ENCODE assay signal across 8 cellular contexts in the genomic region with DNA sequence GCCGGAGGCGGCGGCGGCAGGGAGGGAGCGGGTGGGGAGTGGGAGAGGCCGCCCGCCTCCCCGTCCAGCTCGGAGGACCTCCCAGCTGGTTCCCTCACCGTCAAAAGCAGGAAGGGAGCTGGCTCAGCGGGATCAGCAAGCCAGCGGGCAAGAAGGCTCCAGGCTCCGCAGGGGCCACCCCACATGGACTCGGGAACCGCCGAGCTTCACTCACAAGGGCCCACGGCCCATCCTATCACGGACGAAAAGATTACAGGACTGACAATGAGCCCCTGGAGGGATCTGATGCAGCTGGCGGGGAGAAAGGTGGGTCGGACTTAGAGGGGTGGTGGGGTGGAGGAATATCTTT.
A peak's percentile ranks its signal among the peaks of the same experiment; 100 is the strongest.
DNase-seq lines count a peak whose midpoint lies in the region; ATAC-seq and TF ChIP-seq lines count a peak whose summit lies in the region.
"Not testable (repeated sequence)": the region's sequence is repeated elsewhere in the genome, so short reads cannot be mapped to it uniquely, and the experiment has no call there.

No MANE protein-coding gene starts in this region.

- H3K9me2 ChIP-seq in HCT116 (ENCODE audit: insufficient read depth); hepatocyte (replicated peaks; ENCODE audit: insufficient read depth): not testable (repeated sequence)

- H4K8ac ChIP-seq in neuronal stem cell (ENCODE audit: low read depth, low read length), result not testable (repeated sequence)

- H2BK5ac ChIP-seq in neuronal stem cell (ENCODE audit: low read length), result not testable (repeated sequence)

- H3K14ac ChIP-seq in neuronal stem cell (ENCODE audit: low read length), result not testable (repeated sequence)

- intact Hi-C loops in HCT116 (cut with micrococcal nuclease), result not testable (repeated sequence)

- H4K20me1 ChIP-seq in HCT116 (ENCODE audit: insufficient read depth); hepatocyte (ENCODE audit: insufficient read depth, poor library complexity, severe bottlenecking): not testable (repeated sequence)

- H3K4me1 ChIP-seq in HCT116 (ENCODE audit: control insufficient read depth in 1 of 2, insufficient read depth in 2 of 2, low read length in 2 of 2); hepatocyte (ENCODE audit: insufficient read depth); neuronal stem cell (ENCODE audit: control insufficient read depth in 2 of 2, insufficient read depth in 1 of 2, low read depth in 1 of 2, low read length in 2 of 2); thoracic aorta (ENCODE audit: control insufficient read depth in 1 of 2, low read depth in 2 of 2): not testable (repeated sequence)

- not testable (repeated sequence) for H3K27me3 ChIP-seq in HCT116 (ENCODE audit: insufficient read depth, low read length); hepatocyte; neuronal stem cell (ENCODE audit: control insufficient read depth in 3 of 3, insufficient read depth in 3 of 3, low read depth in 1 of 3, low read length in 3 of 3); thoracic aorta (replicated peaks; ENCODE audit: insufficient read depth)

- not testable (repeated sequence) for H3K27ac ChIP-seq in HCT116 (ENCODE audit: low read depth, low read length); neuronal stem cell (replicated peaks; ENCODE audit: low read length); thoracic aorta
- H3K27ac ChIP-seq in hepatocyte, result peak overlapping the region; percentile 73

- not testable (repeated sequence) for H3K79me2 ChIP-seq in HCT116 (ENCODE audit: insufficient read depth, low read length); hepatocyte

- not testable (repeated sequence) for TF ChIP-seq POLR2A in HCT116 (IDR thresholded peaks at IDR 0.05; ENCODE audit: borderline replicate concordance, extremely low read depth, insufficient read depth, insufficient read length)

- CTCF ChIA-PET in HCT116 (lab: Charles Lee), result not testable (repeated sequence)

- H4K91ac ChIP-seq in neuronal stem cell (ENCODE audit: low read depth, low read length, poor library complexity), result not testable (repeated sequence)

- H2BK15ac ChIP-seq in neuronal stem cell (ENCODE audit: low read length), result not testable (repeated sequence)

- peak; percentile 56 for ATAC-seq in HCT116
- not testable (repeated sequence) for ATAC-seq in thoracic aorta (ENCODE audit: insufficient number of reproducible peaks, low FRiP score, low read depth)

- H2AFZ ChIP-seq in HCT116 (ENCODE audit: low read depth, low read length, poor library complexity, severe bottlenecking); hepatocyte: not testable (repeated sequence)
- peak overlapping the region; percentile 72 for H2AFZ ChIP-seq in neuronal stem cell (ENCODE audit: low read length)

- TF ChIP-seq CTCF in HCT116 (IDR thresholded peaks at IDR 0.05 in 2 of 3, conservative IDR thresholded peaks at IDR 0.05 in 1 of 3; ENCODE audit: borderline replicate concordance in 1 of 3, insufficient read depth in 1 of 3, low read depth in 2 of 3, low read length in 2 of 3); LNCaP clone FGC (IDR thresholded peaks at IDR 0.05; ENCODE audit: control insufficient read depth, extremely low read depth, insufficient read depth); choroid plexus epithelial cell (conservative IDR thresholded peaks at IDR 0.05; ENCODE audit: low read depth, low read length); hepatocyte (IDR thresholded peaks at IDR 0.05; ENCODE audit: poor library complexity); thoracic aorta (IDR thresholded peaks at IDR 0.05): not testable (repeated sequence)

- not testable (repeated sequence) for BruUV-seq in HCT116 (replicated peaks; lab: Mats Ljungman, UMichigan)

- POLR2A ChIA-PET in HCT116 (lab: Charles Lee), result not testable (repeated sequence)

- not testable (repeated sequence) for H2AK5ac ChIP-seq in neuronal stem cell (ENCODE audit: low read depth, low read length)

- H3K9ac ChIP-seq in HCT116 (ENCODE audit: low read length), result 0 out of 2 replicates have a peak overlapping the region, but pooled peaks have one; percentile 20
- H3K9ac ChIP-seq in neuronal stem cell (ENCODE audit: low read depth, low read length, poor library complexity), result not testable (repeated sequence)

- RAD21 ChIA-PET in HCT116 (lab: Charles Lee; ENCODE audit: low non-redundant PET in 1 of 2, low total read pairs in 2 of 2, uncharacterized antibody in 2 of 2, unreplicated experiment in 2 of 2), result not testable (repeated sequence)

- H3K9me3 ChIP-seq in HCT116 (ENCODE audit: control insufficient read depth in 1 of 2, insufficient read depth in 1 of 2, low read depth in 1 of 2, low read length in 2 of 2); hepatocyte (ENCODE audit: low read depth); neuronal stem cell (replicated peaks in 1 of 2; ENCODE audit: control insufficient read depth in 2 of 2, insufficient read depth in 1 of 2, low read depth in 1 of 2, low read length in 2 of 2); thoracic aorta: not testable (repeated sequence)

- H2BK12ac ChIP-seq in neuronal stem cell (ENCODE audit: low read length), result not testable (repeated sequence)

- 3% methylated on average over 9 of the region's 21 CpGs for WGBS in hepatocyte (ENCODE audit: low lambda C conversion rate, missing lambda C conversion rate)
- no CpG with 5 or more reads among the region's 21 CpGs for WGBS in neuronal stem cell (ENCODE audit: extremely low coverage in 2 of 2, insufficient read length in 2 of 2, insufficient replicate concordance in 1 of 2), 2 donors

- H3K4ac ChIP-seq in neuronal stem cell (ENCODE audit: low read length), result not testable (repeated sequence)

- not testable (repeated sequence) for H3K36me3 ChIP-seq in HCT116 (ENCODE audit: control insufficient read depth in 1 of 2, insufficient read depth in 2 of 2, low read length in 2 of 2); hepatocyte (replicated peaks; ENCODE audit: insufficient read depth, low read depth); neuronal stem cell (replicated peaks in 1 of 2; ENCODE audit: control insufficient read depth in 2 of 2, insufficient read depth in 2 of 2, low read length in 2 of 2); thoracic aorta

- H3K18ac ChIP-seq in neuronal stem cell (ENCODE audit: low read length), result not testable (repeated sequence)

- H3K79me1 ChIP-seq in neuronal stem cell (ENCODE audit: low read depth, low read length), result not testable (repeated sequence)

- DNase-seq in DMS153 (lab: John Stamatoyannopoulos, UW) (peak; percentile 31), SW480 (ENCODE audit: low spot score) (peak; percentile 11), hepatocyte (ENCODE audit: low spot score) (peak; percentile 24)
- DNase-seq in HCT116 (ENCODE audit: low read depth, low spot score); LNCaP clone FGC (ENCODE audit: low read depth); choroid plexus epithelial cell (ENCODE audit: low read depth); neuronal stem cell (ENCODE audit: low spot score); thoracic aorta (ENCODE audit: low spot score): not testable (repeated sequence)

- H3K23ac ChIP-seq in neuronal stem cell (ENCODE audit: low read depth, low read length, poor library complexity), result not testable (repeated sequence)

- not testable (repeated sequence) for TF ChIP-seq RAD21 in HCT116 (IDR thresholded peaks at IDR 0.05; ENCODE audit: low read depth)

- H3K4me3 ChIP-seq in HCT116 (replicated peaks in 1 of 2; ENCODE audit: low read depth in 1 of 2, low read length in 2 of 2) (peak overlapping the region; percentile 21 to 40), LNCaP clone FGC (ENCODE audit: low read depth, low read length) (peak overlapping the region; percentile 41), choroid plexus epithelial cell (ENCODE audit: low read depth, low read length) (peak overlapping the region; percentile 10), hepatocyte (peak overlapping the region; percentile 39), thoracic aorta (peak overlapping the region; percentile 60)
- H3K4me3 ChIP-seq in neuronal stem cell (ENCODE audit: low read length in 2 of 2), result not testable (repeated sequence)

- H3K4me2 ChIP-seq in HCT116 (ENCODE audit: low read length) (peak overlapping the region; percentile 51), hepatocyte (peak overlapping the region; percentile 73), neuronal stem cell (ENCODE audit: insufficient read depth, low read length, poor library complexity, severe bottlenecking) (peak overlapping the region; percentile 33)

- H2BK120ac ChIP-seq in neuronal stem cell (ENCODE audit: low read depth, low read length), result not testable (repeated sequence)
